In genomic region chr7:139500770-139501138, GRCh38 we compare ENCODE assay signal across 1 cellular context.
TF ChIP-seq lines count a peak whose summit lies in the region.

No MANE protein-coding gene starts in this region.

TF ChIP-seq in HepG2, 621 proteins besides CTCF, POLR2A, EP300 and RAD21:
- TF ChIP-seq RFX3 (CRISPR knock-in tag; IDR thresholded peaks at IDR 0.05) (no peak), KLF16 (CRISPR knock-in tag; IDR thresholded peaks at IDR 0.05) (no peak), ATF7 (IDR thresholded peaks at IDR 0.05) (no peak), ATF7 (CRISPR knock-in tag; IDR thresholded peaks at IDR 0.05) (no peak), HNF1A (IDR thresholded peaks at IDR 0.05; ENCODE audit: low read depth) (no peak), HNF1A (CRISPR knock-in tag; IDR thresholded peaks at IDR 0.05; ENCODE audit: borderline replicate concordance) (no peak), PAF1 (CRISPR knock-in tag; IDR thresholded peaks at IDR 0.05) (no peak), BRCA1 (CRISPR knock-in tag; IDR thresholded peaks at IDR 0.05) (no peak), HOMEZ (CRISPR knock-in tag; IDR thresholded peaks at IDR 0.05; ENCODE audit: low read depth) (no peak), ZBTB20 (CRISPR knock-in tag; IDR thresholded peaks at IDR 0.05; ENCODE audit: borderline replicate concordance, low read depth) (no peak), THRA (CRISPR knock-in tag; IDR thresholded peaks at IDR 0.05; ENCODE audit: borderline replicate concordance) (no peak), MXI1 (IDR thresholded peaks at IDR 0.05; ENCODE audit: borderline replicate concordance, low read depth, low read length) (no peak)
TF ChIP-seq in HepG2: peak in this region for 0.
